In the genomic region with DNA sequence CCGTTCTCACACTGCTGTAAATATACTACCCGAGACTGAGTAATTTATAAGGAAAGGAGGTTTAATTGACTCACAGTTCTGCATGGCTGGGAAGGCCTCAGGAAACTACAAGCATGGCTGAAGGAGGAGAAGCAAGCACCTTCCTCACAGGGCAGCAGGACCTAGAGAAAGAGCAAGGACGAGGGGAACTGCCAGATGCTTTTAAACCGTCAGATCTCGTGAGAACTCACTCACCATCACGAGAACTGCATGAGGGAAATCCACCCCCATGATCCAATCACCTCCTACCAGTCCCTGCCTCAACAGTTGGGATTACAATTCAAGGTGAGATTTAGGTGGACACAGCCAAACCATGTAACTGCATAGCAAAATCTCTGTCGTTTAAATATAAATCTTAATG, we compare ENCODE assay signal across 35 cellular contexts. TPM values are rescaled to one million over a fixed set of nuclear protein-coding genes. Genes with fewer than 3 reads are reported as not detected.
"Had no signal": no experiment of that assay in that cellular context is flagged by ENCODE, and none has a peak within 500 bp of the region (broad histone marks: within the 10 kb centered on the region; RNA-seq: fewer than 3 reads in every experiment).

EBLN1 (minus strand) TSS at position 174 of the 400 bp plus-strand sequence. CDS start 8,032 bp downstream, outside the sequence.

- H3K36me3 ChIP-seq: esophagus squamous epithelium, heart right ventricle, neutrophil, pancreas, right atrium auricular region, sigmoid colon, stomach, thyroid gland, vagina had no signal

- H3K9me3 ChIP-seq: esophagus squamous epithelium, neutrophil, pancreas, right atrium auricular region, sigmoid colon, stomach, thyroid gland, vagina had no signal

- ATAC-seq: effector memory CD8-positive, alpha-beta T cell; heart right ventricle; left colon; naive thymus-derived CD4-positive, alpha-beta T cell; pancreas; stimulated activated effector memory CD8-positive, alpha-beta T cell treated with anti-CD3 and anti-CD28 coated beads, Interleukin-12 subunit alpha, Interleukin-12 subunit beta, amount 100 ng/mL, for 72 hours had no signal

- H3K4me1 ChIP-seq: esophagus squamous epithelium, heart right ventricle, pancreas, right atrium auricular region, sigmoid colon, stomach, thyroid gland, vagina had no signal

- FAIRE-seq: endometrium, islet of Langerhans, pancreas had no signal

- DNase-seq: cortex of kidney; effector memory CD8-positive, alpha-beta T cell; esophagus squamous epithelium; foreskin melanocyte; glutamatergic neuron; heart right ventricle; hippocampal formation; left colon; mesenchymal stem cell; naive thymus-derived CD4-positive, alpha-beta T cell; pancreas; sigmoid colon; stimulated activated CD4-positive, alpha-beta T cell treated with anti-CD3 and anti-CD28 coated beads, Interleukin-2, amount 100 ng/mL, for 24 hours; stimulated activated CD4-positive, alpha-beta T cell treated with anti-CD3 and anti-CD28 coated beads, Interleukin-4, amount 100 ng/mL, for 24 hours; stimulated activated naive CD4-positive, alpha-beta T cell treated with Interleukin-2 at 50 U/mL for 16 hours; stomach; thyroid gland; trophoblast cell had no signal

- H3K27ac ChIP-seq: esophagus squamous epithelium, heart right ventricle, neutrophil, pancreas, right atrium auricular region, sigmoid colon, stomach, thyroid gland, vagina had no signal

- H3K4me3 ChIP-seq: esophagus squamous epithelium, heart right ventricle, pancreas, right atrium auricular region, sigmoid colon, stomach, thyroid gland, vagina had no signal

- H3K27me3 ChIP-seq: esophagus squamous epithelium, heart right ventricle, neutrophil, right atrium auricular region, sigmoid colon, stomach, thyroid gland, vagina had no signal

RNA-seq across cellular contexts. Expression of gene EBLN1, which starts in this region (rescaled TPM):
- total RNA-seq: dermis microvascular lymphatic vessel endothelial cell; esophagus squamous epithelium; heart right ventricle; kidney epithelial cell; left colon; lower leg skin; lung microvascular endothelial cell; mesothelial cell of epicardium; mucosa of gallbladder; naive thymus-derived CD4-positive, alpha-beta T cell; omental fat pad; pancreas; posterior vena cava; right atrium auricular region; sigmoid colon; stomach; subcutaneous adipose tissue; temporal lobe; thyroid gland; ureter; vagina had no signal
- polyA plus RNA-seq: heart right ventricle; naive thymus-derived CD4-positive, alpha-beta T cell; pancreas; sigmoid colon; stomach had no signal
